ENCODE assay signal across 8 cellular contexts in the genomic region with DNA sequence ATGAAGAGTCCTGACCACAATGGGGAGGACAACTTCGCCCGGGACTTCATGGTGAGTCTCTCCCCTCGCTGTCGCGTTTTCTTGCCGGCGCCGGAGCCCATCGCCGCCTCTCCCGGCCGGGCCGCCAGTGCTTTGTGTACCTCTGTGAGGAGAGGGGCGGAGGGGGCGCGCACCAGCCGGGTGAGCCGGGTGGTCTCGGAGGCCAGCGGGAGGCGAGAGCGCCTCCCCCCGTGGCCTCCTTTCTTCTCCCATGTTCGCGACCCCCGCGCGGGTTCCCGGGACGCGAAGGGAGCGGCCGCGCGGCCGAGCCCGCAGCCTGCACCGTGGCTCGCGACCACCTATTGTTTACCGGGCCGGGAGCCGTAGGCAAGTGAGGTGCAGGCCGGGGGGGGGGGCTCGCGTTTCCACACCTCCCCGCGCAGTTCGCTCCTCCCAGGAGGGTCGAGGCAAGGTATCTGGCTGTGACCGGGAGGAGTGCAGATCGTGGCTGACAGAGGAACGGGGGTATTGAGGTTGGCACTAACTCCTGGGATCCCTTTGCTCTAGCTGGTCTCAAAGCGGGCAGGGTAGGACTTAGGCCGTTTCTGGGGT. TPM values are rescaled to one million over a fixed set of nuclear protein-coding genes. Genes with fewer than 3 reads are reported as not detected.
DNase-seq lines count a peak whose midpoint lies in the region; ATAC-seq, FAIRE-seq and TF ChIP-seq lines count a peak whose summit lies in the region.

No MANE protein-coding gene starts in this region.

- H3K4me3 ChIP-seq in BLaER1 (peak overlapping the region; percentile 95), bronchial epithelial cell (ENCODE audit: low read depth, low read length) (peak overlapping the region; percentile 62), keratinocyte (ENCODE audit: control insufficient read depth in 2 of 3, extremely low read depth in 1 of 3, insufficient read depth in 2 of 3, low read depth in 1 of 3, low read length in 3 of 3) (peak overlapping the region; percentile 74 to 96 (median 89))

- H3K27me3 ChIP-seq in BLaER1 (no peaks in the 10 kb centered on the region), bronchial epithelial cell (ENCODE audit: control insufficient read depth, insufficient read depth, low read length) (no peaks in the 10 kb centered on the region), keratinocyte (ENCODE audit: control insufficient read depth, extremely low read depth, insufficient read depth, low read length) (no peaks in the 10 kb centered on the region)

- H3K9me1 ChIP-seq in keratinocyte (ENCODE audit: control insufficient read depth, extremely low read depth, insufficient read depth, low read length) = peaks cover 4% of the 10 kb centered on the region

- peak; percentile 64 for DNase-seq in M059J (ENCODE audit: low read depth)
- peak; percentile 46 for DNase-seq in UCSD-AML1 (lab: John Stamatoyannopoulos, UW; ENCODE audit: unreplicated experiment)
- DNase-seq in bronchial epithelial cell (ENCODE audit: low read depth) = peak; percentile 37
- no peak for DNase-seq in keratinocyte (ENCODE audit: low read depth, low spot score)
- peak; percentile 49 to 56 for DNase-seq in stimulated activated CD4-positive, alpha-beta T cell treated with anti-CD3 and anti-CD28 coated beads, Interleukin-2, amount 100 ng/mL, for 24 hours
- DNase-seq in GF-D8 (lab: John Stamatoyannopoulos, UW) = no peak

- H3K36me3 ChIP-seq in BLaER1 = no peaks in the 10 kb centered on the region
- H3K36me3 ChIP-seq in bronchial epithelial cell (ENCODE audit: control insufficient read depth, insufficient read depth, low read length) = no peaks in the 10 kb centered on the region
- H3K36me3 ChIP-seq in keratinocyte (ENCODE audit: control insufficient read depth in 2 of 2, extremely low read depth in 1 of 2, insufficient read depth in 2 of 2, low read length in 2 of 2) = no peaks in the 10 kb centered on the region

- peaks cover 49% of the 10 kb centered on the region for H3K79me2 ChIP-seq in keratinocyte (ENCODE audit: control insufficient read depth, insufficient read depth, low read length)

- H3K9me3 ChIP-seq in BLaER1 (peaks cover 9% of the 10 kb centered on the region; the same call in 1 of the 2 replicates), keratinocyte (ENCODE audit: control insufficient read depth, low read depth, low read length) (no peaks in the 10 kb centered on the region)

- TF ChIP-seq CTCF in bronchial epithelial cell (IDR thresholded peaks at IDR 0.05; ENCODE audit: insufficient read depth, low read length, severe bottlenecking) (no peak), keratinocyte (optimal IDR thresholded peaks at IDR 0.05 in 1 of 3, IDR thresholded peaks at IDR 0.05 in 1 of 3, conservative IDR thresholded peaks at IDR 0.05 in 1 of 3; ENCODE audit: extremely low read depth in 1 of 3, insufficient read depth in 2 of 3, low read length in 3 of 3) (no peak)

- peaks cover 22% of the 10 kb centered on the region for H3K4me1 ChIP-seq in BLaER1
- peaks cover 39% of the 10 kb centered on the region for H3K4me1 ChIP-seq in keratinocyte (ENCODE audit: control insufficient read depth, extremely low read depth, insufficient read depth, low read length)

- H3K27ac ChIP-seq in BLaER1 (peak overlapping the region; percentile 88), keratinocyte (ENCODE audit: control insufficient read depth, insufficient read depth, low read length) (peak overlapping the region; percentile 99)

- peak overlapping the region; percentile 91 for H3K9ac ChIP-seq in BLaER1
- peak overlapping the region; percentile 94 for H3K9ac ChIP-seq in keratinocyte (ENCODE audit: control insufficient read depth, extremely low read depth, insufficient read depth, low read length)

- peak overlapping the region; percentile 93 for H3K4me2 ChIP-seq in BLaER1
- peak overlapping the region; percentile 94 for H3K4me2 ChIP-seq in keratinocyte (ENCODE audit: control insufficient read depth, extremely low read depth, insufficient read depth, low read depth, low read length)

- peak; percentile 18 for ATAC-seq in GM21390 (IDR thresholded peaks at IDR 0.05; ENCODE audit: unreplicated experiment)

- H2AFZ ChIP-seq in keratinocyte (ENCODE audit: control insufficient read depth, low read length) = peak overlapping the region; percentile 62

- dilution Hi-C loops in keratinocyte (cut with MboI; ENCODE audit: extremely low pct_ligation_motif_present, low sequenced_read_pairs) = no loop called here

- H4K20me1 ChIP-seq in BLaER1 = peaks cover 41% of the 10 kb centered on the region
- peaks cover 14% of the 10 kb centered on the region for H4K20me1 ChIP-seq in keratinocyte (ENCODE audit: control insufficient read depth, extremely low read depth, insufficient read depth, low read length)

- no peak for FAIRE-seq in bronchial epithelial cell (lab: Jason Lieb, UNC)
- no peak for FAIRE-seq in keratinocyte (lab: Jason Lieb, UNC)

RNA-seq across cellular contexts. Expression of a gene that starts 0.6 kb away (rescaled TPM):
- total RNA-seq in M059J (2014; rRNA removed; shearing (Covaris generic)) = 41.5 and 59.7 TPM in 2 replicates
- 25.0 and 48.4 TPM in 2 replicates for total RNA-seq in bronchial epithelial cell
- 46.9 to 61.1 TPM (median 53.1 TPM) in 3 replicates for polyA plus RNA-seq in keratinocyte
- 136 TPM for polyA plus RNA-seq in keratinocyte (2011; ENCODE audit: low read depth)
- 36.6 and 72.4 TPM in 2 replicates for polyA plus RNA-seq in keratinocyte (2011; cell fraction: cytosol; rRNA removed)
- 80.9 and 83.7 TPM in 2 replicates for polyA plus RNA-seq in keratinocyte (2011; cell fraction: nucleus; rRNA removed)
- polyA plus RNA-seq in keratinocyte (2012; ENCODE audit: low replicate concordance) = 52.7 and 58.2 TPM in 2 replicates
- polyA minus RNA-seq in keratinocyte = 33.2 to 101 TPM (median 77.0 TPM) in 3 replicates
- 23.8 TPM for polyA minus RNA-seq in keratinocyte (2011; cell fraction: cytosol; rRNA and poly(A)+ RNA removed)
- polyA minus RNA-seq in keratinocyte (2011; cell fraction: nucleus; rRNA and poly(A)+ RNA removed) = 47.2 and 112 TPM in 2 replicates

Comparison
In these comparisons a context has a peak if more than half of its experiments do, and no peak if none do; other contexts are left out.
1. DNase-seq: peak in M059J (single experiment), UCSD-AML1 (single experiment), bronchial epithelial cell (single experiment) and stimulated activated CD4-positive, alpha-beta T cell treated with anti-CD3 and anti-CD28 coated beads, Interleukin-2, amount 100 ng/mL, for 24 hours (2 of 2); none in keratinocyte (single experiment) and GF-D8 (single experiment).
2. Peak in every context shown above with its lines, with median percentiles within 50 percentile points of each other: H3K4me3 ChIP-seq.